15 cellular contexts compared by ENCODE assay signal in the genomic region with DNA sequence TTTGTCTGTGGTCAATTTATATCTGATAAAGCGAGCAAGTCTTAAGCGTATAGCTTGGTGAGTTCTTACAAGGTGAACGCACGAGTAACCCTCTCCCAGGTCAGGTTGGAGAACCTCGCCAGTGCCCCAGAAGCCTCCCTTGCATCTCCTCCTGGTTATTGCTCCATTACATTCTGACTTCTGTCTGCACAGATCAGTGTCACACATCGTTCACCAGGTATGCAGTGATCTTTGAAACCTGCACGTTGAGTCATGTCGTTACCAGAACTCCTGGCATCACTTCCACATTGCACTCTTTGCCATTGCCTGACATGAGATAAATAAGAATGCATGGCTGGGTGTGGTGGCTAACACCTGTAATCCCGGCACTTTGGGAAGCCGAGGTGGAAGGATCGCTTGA. TPM values are rescaled to one million over a fixed set of nuclear protein-coding genes. Genes with fewer than 3 reads are reported as not detected.
DNase-seq lines count a peak whose midpoint lies in the region; ATAC-seq and TF ChIP-seq lines count a peak whose summit lies in the region.
"Had no signal": no experiment of that assay in that cellular context is flagged by ENCODE, and none has a peak within 500 bp of the region (broad histone marks: within the 10 kb centered on the region; RNA-seq: fewer than 3 reads in every experiment).

No MANE protein-coding gene starts in this region.

- H3K36me3 ChIP-seq in Caco-2 (ENCODE audit: control insufficient read depth, insufficient read depth, low read length): no peaks in the 10 kb centered on the region

- no peaks in the 10 kb centered on the region for H3K36me3 Mint-ChIP-seq in Caco-2 (ENCODE audit: insufficient read depth, unreplicated experiment)
- H3K36me3 Mint-ChIP-seq: CD4-positive, CD25-positive, alpha-beta regulatory T cell had no signal

- ATAC-seq in GM21390 (IDR thresholded peaks at IDR 0.05; ENCODE audit: unreplicated experiment) (peak; percentile 68), GM19467 (IDR thresholded peaks at IDR 0.05; ENCODE audit: unreplicated experiment) (no peak)
- ATAC-seq: effector memory CD8-positive, alpha-beta T cell; naive thymus-derived CD8-positive, alpha-beta T cell had no signal

- H3K4me1 Mint-ChIP-seq in Caco-2 (ENCODE audit: low read depth, unreplicated experiment): no peaks in the 10 kb centered on the region

- peak overlapping the region; percentile 56 for H3K27ac Mint-ChIP-seq in Caco-2 (ENCODE audit: unreplicated experiment)
- H3K27ac Mint-ChIP-seq: CD4-positive, CD25-positive, alpha-beta regulatory T cell; effector memory CD8-positive, alpha-beta T cell had no signal

- H3K9me3 ChIP-seq in Caco-2: no peaks in the 10 kb centered on the region

- CTCF ChIA-PET in Caco-2 (lab: Charles Lee): no interaction called here

- POLR2A ChIA-PET in Caco-2 (lab: Charles Lee): interaction anchor here (0.6 kb wide), 1 partner anchor 19 kb away, joined by 4 read pairs; no protein-coding TSS in a partner anchor

- no peaks in the 10 kb centered on the region for H3K4me1 ChIP-seq in Caco-2

- H3K27me3 Mint-ChIP-seq in Caco-2 (ENCODE audit: insufficient read depth, unreplicated experiment): peaks cover 5% of the 10 kb centered on the region

- no peak overlapping the region for H3K4me3 ChIP-seq in Caco-2 (ENCODE audit: low read depth, low read length)

- no peaks in the 10 kb centered on the region for H3K9me3 Mint-ChIP-seq in Caco-2 (ENCODE audit: unreplicated experiment)
- H3K9me3 Mint-ChIP-seq: CD4-positive, CD25-positive, alpha-beta regulatory T cell; effector memory CD8-positive, alpha-beta T cell; naive thymus-derived CD8-positive, alpha-beta T cell had no signal

- H3K27me3 ChIP-seq in Caco-2 (replicated peaks; ENCODE audit: control insufficient read depth, insufficient read depth, low read length): no peaks in the 10 kb centered on the region

- TF ChIP-seq CTCF in Caco-2 (IDR thresholded peaks at IDR 0.05; ENCODE audit: insufficient read depth in 1 of 2, low read depth in 1 of 2, low read length in 1 of 2, severe bottlenecking in 1 of 2, unreplicated experiment in 1 of 2): no peak

- no peak overlapping the region for H3K4me3 Mint-ChIP-seq in Caco-2 (ENCODE audit: unreplicated experiment)

- intact Hi-C loops in Caco-2 (cut with micrococcal nuclease; ENCODE audit: unreplicated experiment) (no loop called here), posterior vena cava (cut with DNase I) (no loop called here)

- DNase-seq in Caco-2: no peak
- DNase-seq in HK-2 (ENCODE audit: unreplicated experiment): peak; percentile 14
- DNase-seq in kidney glomerular epithelial cell (lab: John Stamatoyannopoulos, UW): peak; percentile 17
- no peak for DNase-seq in posterior vena cava (ENCODE audit: low spot score)
- DNase-seq in globus pallidus (ENCODE audit: low spot score): no peak
- DNase-seq in NCI-H1105 (lab: John Stamatoyannopoulos, UW): no peak
- DNase-seq: activated CD4-positive, alpha-beta T cell treated with anti-CD3 and anti-CD28 coated beads for 4 hours; effector memory CD8-positive, alpha-beta T cell; SHP77 treated with DMSO at 0.1 percent for 48 hours; stimulated activated CD4-positive, alpha-beta T cell treated with anti-CD3 and anti-CD28 coated beads, Interleukin-12 subunit alpha, Interleukin-12 subunit beta, amount 100 ng/mL, for 4 hours; stimulated activated naive CD4-positive, alpha-beta T cell treated with Interleukin-2 at 50 U/mL for 16 hours had no signal

- BruUV-seq in Caco-2 (replicated peaks; lab: Mats Ljungman, UMichigan): no TSS peak

RNA-seq across cellular contexts. Expression of a gene that starts 44.2 kb away (rescaled TPM):
- total RNA-seq in Caco-2 (2022) (0.93 and 1.2 TPM in 2 replicates), posterior vena cava (100 to 1,000 TPM; 140 to 146 TPM)
- total RNA-seq: naive thymus-derived CD8-positive, alpha-beta T cell had no signal

Comparison
In these comparisons a context has a peak if more than half of its experiments do, and no peak if none do; other contexts are left out.
1. DNase-seq: peak in HK-2 (single experiment) and kidney glomerular epithelial cell (single experiment); none in Caco-2 (0 of 2), posterior vena cava (single experiment), globus pallidus (single experiment) and NCI-H1105 (single experiment).
2. RNA of a gene that starts 44.2 kb away (total RNA-seq): 140 to 146 TPM in posterior vena cava; 0.93 to 1.2 TPM in Caco-2; every median in the first group is over 10 times any median in the second.